Comparison of ENCODE assay signal across 1 cellular context in the genomic region with DNA sequence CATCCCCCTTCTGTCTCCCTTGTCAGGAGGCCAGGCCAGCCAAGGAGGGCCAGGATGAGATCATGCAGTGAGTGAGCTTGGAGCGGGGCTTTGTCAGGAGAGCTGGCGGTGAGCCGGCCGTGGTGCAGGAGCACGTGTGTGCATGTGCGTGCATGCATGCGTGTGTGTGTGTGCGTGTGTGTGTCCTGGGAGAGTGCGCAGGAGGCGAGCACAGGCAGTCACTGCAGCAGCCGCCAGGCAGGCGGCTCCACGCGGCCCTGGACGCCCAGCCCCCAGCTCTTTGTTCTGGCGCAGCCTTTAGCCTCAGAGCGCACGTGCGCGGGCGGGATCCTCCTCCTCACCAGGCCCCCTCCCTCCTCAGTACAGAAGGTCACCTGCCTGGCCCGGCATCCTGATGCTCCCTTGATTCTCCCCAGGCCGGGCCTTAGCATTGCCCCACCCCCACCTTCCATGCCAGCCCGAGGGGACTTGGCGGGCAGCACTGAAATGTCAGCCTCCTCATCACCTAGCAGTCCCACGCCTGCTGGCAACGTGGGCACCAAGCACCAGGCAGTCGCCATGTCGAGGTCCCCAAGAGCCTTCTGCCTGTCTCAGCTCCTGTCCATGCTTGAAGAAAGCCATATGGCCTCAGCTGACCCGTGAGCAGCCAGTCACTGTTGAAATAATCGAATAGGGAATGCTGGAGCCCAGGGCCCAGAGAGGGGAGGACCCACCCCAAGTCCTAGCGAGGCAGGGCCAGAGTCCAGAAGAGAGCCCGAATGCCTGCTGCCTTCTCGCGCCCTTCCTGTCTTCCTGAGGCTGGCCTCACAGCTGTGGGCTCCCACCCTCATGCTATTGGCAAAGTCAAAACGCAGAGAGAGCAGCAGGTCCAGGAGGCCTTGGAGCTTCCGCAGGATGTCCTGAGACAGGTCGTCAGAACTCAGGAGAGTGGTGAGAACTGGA.
TF ChIP-seq lines count a peak whose summit lies in the region.

No MANE protein-coding gene starts in this region.

TF ChIP-seq in HepG2, 621 proteins besides CTCF, POLR2A, EP300 and RAD21 (continued from another document):
- TF ChIP-seq TRIM22 (IDR thresholded peaks at IDR 0.05) (no peak), ZNF230 (CRISPR knock-in tag; IDR thresholded peaks at IDR 0.05) (no peak), ZMYM4 (CRISPR knock-in tag; IDR thresholded peaks at IDR 0.05) (no peak), ZBTB20 (CRISPR knock-in tag; IDR thresholded peaks at IDR 0.05; ENCODE audit: borderline replicate concordance, low read depth) (no peak), HOXA3 (CRISPR knock-in tag; IDR thresholded peaks at IDR 0.05) (0 out of 2 replicates have a peak, but pooled peaks have one; percentile 33), AGO1 (IDR thresholded peaks at IDR 0.05; ENCODE audit: low read depth, low read length, poor library complexity, severe bottlenecking) (no peak), FOXK1 (CRISPR knock-in tag; IDR thresholded peaks at IDR 0.05; ENCODE audit: borderline replicate concordance, low read depth) (no peak), CHD4 (IDR thresholded peaks at IDR 0.05; ENCODE audit: borderline replicate concordance, low read length) (no peak), ASH2L (IDR thresholded peaks at IDR 0.05; ENCODE audit: insufficient read length, low read depth, low read length) (no peak), ELF4 (CRISPR knock-in tag; IDR thresholded peaks at IDR 0.05; ENCODE audit: borderline replicate concordance) (no peak)
- TF ChIP-seq, protein P1, sequence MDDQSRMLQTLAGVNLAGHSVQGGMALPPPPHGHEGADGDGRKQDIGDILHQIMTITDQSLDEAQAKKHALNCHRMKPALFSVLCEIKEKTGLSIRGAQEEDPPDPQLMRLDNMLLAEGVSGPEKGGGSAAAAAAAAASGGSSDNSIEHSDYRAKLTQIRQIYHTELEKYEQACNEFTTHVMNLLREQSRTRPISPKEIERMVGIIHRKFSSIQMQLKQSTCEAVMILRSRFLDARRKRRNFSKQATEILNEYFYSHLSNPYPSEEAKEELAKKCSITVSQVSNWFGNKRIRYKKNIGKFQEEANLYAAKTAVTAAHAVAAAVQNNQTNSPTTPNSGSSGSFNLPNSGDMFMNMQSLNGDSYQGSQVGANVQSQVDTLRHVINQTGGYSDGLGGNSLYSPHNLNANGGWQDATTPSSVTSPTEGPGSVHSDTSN (CRISPR knock-in tag; IDR thresholded peaks at IDR 0.05; ENCODE audit: borderline replicate concordance) = no peak
- TF ChIP-seq, protein P2, sequence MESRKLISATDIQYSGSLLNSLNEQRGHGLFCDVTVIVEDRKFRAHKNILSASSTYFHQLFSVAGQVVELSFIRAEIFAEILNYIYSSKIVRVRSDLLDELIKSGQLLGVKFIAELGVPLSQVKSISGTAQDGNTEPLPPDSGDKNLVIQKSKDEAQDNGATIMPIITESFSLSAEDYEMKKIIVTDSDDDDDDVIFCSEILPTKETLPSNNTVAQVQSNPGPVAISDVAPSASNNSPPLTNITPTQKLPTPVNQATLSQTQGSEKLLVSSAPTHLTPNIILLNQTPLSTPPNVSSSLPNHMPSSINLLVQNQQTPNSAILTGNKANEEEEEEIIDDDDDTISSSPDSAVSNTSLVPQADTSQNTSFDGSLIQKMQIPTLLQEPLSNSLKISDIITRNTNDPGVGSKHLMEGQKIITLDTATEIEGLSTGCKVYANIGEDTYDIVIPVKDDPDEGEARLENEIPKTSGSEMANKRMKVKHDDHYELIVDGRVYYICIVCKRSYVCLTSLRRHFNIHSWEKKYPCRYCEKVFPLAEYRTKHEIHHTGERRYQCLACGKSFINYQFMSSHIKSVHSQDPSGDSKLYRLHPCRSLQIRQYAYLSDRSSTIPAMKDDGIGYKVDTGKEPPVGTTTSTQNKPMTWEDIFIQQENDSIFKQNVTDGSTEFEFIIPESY (CRISPR knock-in tag; IDR thresholded peaks at IDR 0.05) = peak; percentile 77
